Comparison of ENCODE assay signal across 15 cellular contexts in the genomic region with DNA sequence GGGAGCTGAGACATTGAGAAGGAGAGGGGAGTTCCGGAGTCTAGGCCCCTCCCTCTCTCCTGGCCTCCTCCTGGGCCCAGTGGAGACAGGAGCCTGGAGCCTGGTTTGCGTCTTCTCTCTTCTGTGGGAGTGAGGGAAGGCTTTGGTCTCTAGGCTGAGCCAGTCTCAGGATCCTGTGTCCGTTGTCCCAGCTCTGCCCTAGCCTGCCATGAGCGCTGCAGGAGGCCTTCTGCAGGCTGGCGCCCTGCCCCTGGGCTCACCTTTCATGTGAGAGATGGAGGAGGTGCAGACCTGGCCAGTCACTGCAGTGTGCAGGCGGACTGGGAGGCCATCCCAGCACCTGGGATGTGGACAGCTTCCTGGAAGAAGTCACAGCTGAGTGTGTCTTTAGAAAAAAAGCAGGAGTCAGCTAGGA. TPM values are rescaled to one million over a fixed set of nuclear protein-coding genes. Genes with fewer than 3 reads are reported as not detected.
DNase-seq lines count a peak whose midpoint lies in the region; ATAC-seq and TF ChIP-seq lines count a peak whose summit lies in the region.
"Had no signal": no experiment of that assay in that cellular context is flagged by ENCODE, and none has a peak within 500 bp of the region (broad histone marks: within the 10 kb centered on the region; RNA-seq: fewer than 3 reads in every experiment).

No MANE protein-coding gene starts in this region.

- no peaks in the 10 kb centered on the region for H3K4me1 Mint-ChIP-seq in activated T-helper 17 cell treated with anti-CD3 and anti-CD28 coated beads, Interleukin-2, amount 50 U/mL, for 72 hours
- peaks cover 4% of the 10 kb centered on the region for H3K4me1 Mint-ChIP-seq in stimulated activated memory B cell treated with anti-CD40 and anti-IgM and Interleukin-4, amounts not matched to agents 10 μg/mL and 1 μg/mL and 100 μg/mL, for 72 hours

- H3K27ac ChIP-seq in right lobe of liver, result no peak overlapping the region
- H3K27ac ChIP-seq: cardiac muscle cell had no signal

- intact Hi-C loops in right lobe of liver (cut with DNase I), result loop anchor here in 1 of 2 donors (10.0 kb wide), 1 partner anchor 55 kb away; no protein-coding TSS in a partner anchor

- no peaks in the 10 kb centered on the region for H3K36me3 ChIP-seq in right lobe of liver
- H3K36me3 ChIP-seq: cardiac muscle cell, esophagus muscularis mucosa had no signal

- no peaks in the 10 kb centered on the region for H3K27me3 Mint-ChIP-seq in activated T-helper 17 cell treated with anti-CD3 and anti-CD28 coated beads, Interleukin-2, amount 50 U/mL, for 72 hours
- no peaks in the 10 kb centered on the region for H3K27me3 Mint-ChIP-seq in stimulated activated memory B cell treated with anti-CD40 and anti-IgM and Interleukin-4, amounts not matched to agents 10 μg/mL and 1 μg/mL and 100 μg/mL, for 72 hours
- H3K27me3 Mint-ChIP-seq: activated CD4-positive, alpha-beta memory T cell treated with anti-CD3 and anti-CD28 coated beads, Interleukin-2, amount 10 ng/mL, durations not matched to agents 7 days and 5 days had no signal

- H3K27me3 ChIP-seq in right lobe of liver, result no peaks in the 10 kb centered on the region
- H3K27me3 ChIP-seq: cardiac muscle cell, esophagus muscularis mucosa had no signal

- peak; percentile 24 for DNase-seq in NCI-H2029 (lab: John Stamatoyannopoulos, UW)
- no peak for DNase-seq in NCI-H2029 treated with DMSO at 0.1 percent for 48 hours (lab: John Stamatoyannopoulos, UW)
- DNase-seq in right lobe of liver, result peak; percentile 69 to 73 (median 70)
- DNase-seq in AG20443 (ENCODE audit: low spot score), result no peak
- no peak for DNase-seq in NCI-H345 treated with DMSO at 0.1 percent for 48 hours (lab: John Stamatoyannopoulos, UW; ENCODE audit: unreplicated experiment)
- DNase-seq in AML-193 (lab: John Stamatoyannopoulos, UW), result no peak
- DNase-seq: 8988T; activated CD4-positive, alpha-beta memory T cell treated with anti-CD3 and anti-CD28 coated beads, Interleukin-2, amount 10 ng/mL, durations not matched to agents 7 days and 5 days; activated naive CD4-positive, alpha-beta T cell; NCI-H2171 treated with DMSO at 0.1 percent for 48 hours; trophoblast cell had no signal

- peaks cover 0 to 16% (median 0%) of the 10 kb centered on the region in 4 donors for H3K4me1 ChIP-seq in right lobe of liver

- H3K4me3 Mint-ChIP-seq in activated T-helper 17 cell treated with anti-CD3 and anti-CD28 coated beads, Interleukin-2, amount 50 U/mL, for 72 hours, result no peak overlapping the region
- no peak overlapping the region for H3K4me3 Mint-ChIP-seq in stimulated activated memory B cell treated with anti-CD40 and anti-IgM and Interleukin-4, amounts not matched to agents 10 μg/mL and 1 μg/mL and 100 μg/mL, for 72 hours
- H3K4me3 Mint-ChIP-seq: activated CD4-positive, alpha-beta memory T cell treated with anti-CD3 and anti-CD28 coated beads, Interleukin-2, amount 10 ng/mL, durations not matched to agents 7 days and 5 days had no signal

- no peaks in the 10 kb centered on the region for H3K36me3 Mint-ChIP-seq in activated T-helper 17 cell treated with anti-CD3 and anti-CD28 coated beads, Interleukin-2, amount 50 U/mL, for 72 hours (ENCODE audit: low read depth)
- H3K36me3 Mint-ChIP-seq in stimulated activated memory B cell treated with anti-CD40 and anti-IgM and Interleukin-4, amounts not matched to agents 10 μg/mL and 1 μg/mL and 100 μg/mL, for 72 hours, result no peaks in the 10 kb centered on the region

- no peaks in the 10 kb centered on the region for H3K9me3 Mint-ChIP-seq in activated T-helper 17 cell treated with anti-CD3 and anti-CD28 coated beads, Interleukin-2, amount 50 U/mL, for 72 hours
- H3K9me3 Mint-ChIP-seq in stimulated activated memory B cell treated with anti-CD40 and anti-IgM and Interleukin-4, amounts not matched to agents 10 μg/mL and 1 μg/mL and 100 μg/mL, for 72 hours, result no peaks in the 10 kb centered on the region
- H3K9me3 Mint-ChIP-seq: activated CD4-positive, alpha-beta memory T cell treated with anti-CD3 and anti-CD28 coated beads, Interleukin-2, amount 10 ng/mL, durations not matched to agents 7 days and 5 days had no signal

- ATAC-seq in activated T-helper 17 cell treated with anti-CD3 and anti-CD28 coated beads, Interleukin-2, amount 50 U/mL, for 72 hours (replicated peaks), result no peak
- ATAC-seq in right lobe of liver, result peak; percentile 54 to 71 (median 65)
- ATAC-seq in stimulated activated memory B cell treated with anti-CD40 and anti-IgM and Interleukin-4, amounts not matched to agents 10 μg/mL and 1 μg/mL and 100 μg/mL, for 72 hours, result no peak

- no peak overlapping the region for H3K4me3 ChIP-seq in right lobe of liver
- H3K4me3 ChIP-seq: cardiac muscle cell had no signal

- 60% methylated on average over 1 of the region's 6 CpGs for WGBS in right lobe of liver (ENCODE audit: insufficient coverage, low coverage, low lambda C conversion rate, missing lambda C conversion rate)

- no peak for TF ChIP-seq POLR2A in right lobe of liver (IDR thresholded peaks at IDR 0.05)

- H3K9me3 ChIP-seq in right lobe of liver, result no peaks in the 10 kb centered on the region
- H3K9me3 ChIP-seq: esophagus muscularis mucosa had no signal

- H3K27ac Mint-ChIP-seq in activated T-helper 17 cell treated with anti-CD3 and anti-CD28 coated beads, Interleukin-2, amount 50 U/mL, for 72 hours, result peak overlapping the region; percentile 8
- H3K27ac Mint-ChIP-seq in stimulated activated memory B cell treated with anti-CD40 and anti-IgM and Interleukin-4, amounts not matched to agents 10 μg/mL and 1 μg/mL and 100 μg/mL, for 72 hours, result peak overlapping the region; percentile 5
- H3K27ac Mint-ChIP-seq: activated CD4-positive, alpha-beta memory T cell treated with anti-CD3 and anti-CD28 coated beads, Interleukin-2, amount 10 ng/mL, durations not matched to agents 7 days and 5 days had no signal

- TF ChIP-seq CTCF in right lobe of liver (IDR thresholded peaks at IDR 0.05), result no peak

RNA-seq across cellular contexts. Expression of gene IMPA2, which starts 8.7 kb away (rescaled TPM):
- 10 to 100 TPM; 18.3 to 23.7 TPM for total RNA-seq in activated T-helper 17 cell treated with anti-CD3 and anti-CD28 coated beads, Interleukin-2, amount 50 U/mL, for 72 hours
- 10 to 100 TPM; 32.3 to 51.1 (median 45.7) TPM for total RNA-seq in right lobe of liver

Comparison
In these comparisons a context has a peak if more than half of its experiments do, and no peak if none do; other contexts are left out.
1. DNase-seq: peak in NCI-H2029 (single experiment) and right lobe of liver (3 of 3); none in NCI-H2029 treated with DMSO at 0.1 percent for 48 hours (single experiment), AG20443 (single experiment), NCI-H345 treated with DMSO at 0.1 percent for 48 hours (single experiment) and AML-193 (0 of 2).
2. ATAC-seq: peak in right lobe of liver (4 of 4); none in activated T-helper 17 cell treated with anti-CD3 and anti-CD28 coated beads, Interleukin-2, amount 50 U/mL, for 72 hours (single experiment) and stimulated activated memory B cell treated with anti-CD40 and anti-IgM and Interleukin-4, amounts not matched to agents 10 μg/mL and 1 μg/mL and 100 μg/mL, for 72 hours (single experiment).